Comparison of ENCODE assay signal across 19 cellular contexts in genomic region chr13:38535271-38535670, GRCh38.
"Had no signal": no experiment of that assay in that cellular context is flagged by ENCODE, and none has a peak within 500 bp of the region (broad histone marks: within the 10 kb centered on the region; RNA-seq: fewer than 3 reads in every experiment).

No MANE protein-coding gene starts in this region.

- H3K9me3 Mint-ChIP-seq: activated naive CD4-positive, alpha-beta T cell treated with anti-CD3 and anti-CD28 coated beads, Interleukin-2, amount 50 U/mL, for 72 hours; stimulated activated naive CD8-positive, alpha-beta T cell treated with anti-CD3 and anti-CD28 coated beads, Interleukin-15, Interleukin-2, amounts not matched to agents 100 ng/mL and 50 ng/mL, for 24 hours; WTC11 had no signal

- H3K27me3 Mint-ChIP-seq: activated CD4-positive, alpha-beta T cell treated with anti-CD3 and anti-CD28 coated beads for 36 hours had no signal

- H3K4me1 ChIP-seq: adrenal gland, heart right ventricle, psoas muscle, tibial nerve had no signal

- H3K4me1 Mint-ChIP-seq: activated CD4-positive, alpha-beta T cell treated with anti-CD3 and anti-CD28 coated beads for 36 hours; immature natural killer cell; natural killer cell had no signal

- DNase-seq: activated CD4-positive, alpha-beta T cell treated with anti-CD3 and anti-CD28 coated beads for 36 hours; activated CD4-positive, alpha-beta T cell treated with anti-CD3 and anti-CD28 coated beads, Interleukin-2, amount 50 U/mL, for 48 hours; activated gamma-delta T cell; adrenal gland; effector CD4-positive, alpha-beta T cell; heart right ventricle; immature natural killer cell; natural killer cell; ovary; psoas muscle; right cardiac atrium; stimulated activated CD4-positive, alpha-beta T cell treated with anti-CD3 and anti-CD28 coated beads, Interleukin-15, amount 100 ng/mL, for 24 hours; stimulated activated CD4-positive, alpha-beta T cell treated with anti-CD3 and anti-CD28 coated beads, Interleukin-2, amount 100 ng/mL, for 48 hours had no signal

- H3K4me3 ChIP-seq: adrenal gland, gastroesophageal sphincter, heart right ventricle, ovary, psoas muscle, skin epidermis, tibial nerve had no signal

- H3K36me3 ChIP-seq: adrenal gland, gastroesophageal sphincter, heart right ventricle, ovary, tibial nerve had no signal

- H3K27ac Mint-ChIP-seq: activated CD4-positive, alpha-beta T cell treated with anti-CD3 and anti-CD28 coated beads for 36 hours; activated naive CD4-positive, alpha-beta T cell treated with anti-CD3 and anti-CD28 coated beads, Interleukin-2, amount 50 U/mL, for 72 hours; immature natural killer cell; natural killer cell; stimulated activated naive CD8-positive, alpha-beta T cell treated with anti-CD3 and anti-CD28 coated beads, Interleukin-15, Interleukin-2, amounts not matched to agents 100 ng/mL and 50 ng/mL, for 24 hours; WTC11 had no signal

- H3K27me3 ChIP-seq: adrenal gland, gastroesophageal sphincter, ovary, tibial nerve had no signal

- H3K9me3 ChIP-seq: adrenal gland, gastroesophageal sphincter, heart right ventricle, ovary, psoas muscle, tibial nerve had no signal

- H3K4me3 Mint-ChIP-seq: activated CD4-positive, alpha-beta T cell treated with anti-CD3 and anti-CD28 coated beads for 36 hours; immature natural killer cell; natural killer cell; stimulated activated naive CD8-positive, alpha-beta T cell treated with anti-CD3 and anti-CD28 coated beads, Interleukin-15, Interleukin-2, amounts not matched to agents 100 ng/mL and 50 ng/mL, for 24 hours; WTC11 had no signal

- H3K27ac ChIP-seq: adrenal gland, gastroesophageal sphincter, heart right ventricle, ovary, psoas muscle, skin epidermis, tibial nerve had no signal

- H3K36me3 Mint-ChIP-seq: activated naive CD4-positive, alpha-beta T cell treated with anti-CD3 and anti-CD28 coated beads, Interleukin-2, amount 50 U/mL, for 72 hours; immature natural killer cell; WTC11 had no signal
